Comparison of ENCODE assay signal across 8 cellular contexts in genomic region chr17:8249621-8250020, GRCh38. TPM values are rescaled to one million over a fixed set of nuclear protein-coding genes. Genes with fewer than 3 reads are reported as not detected.
DNase-seq lines count a peak whose midpoint lies in the region; ATAC-seq and TF ChIP-seq lines count a peak whose summit lies in the region.

No MANE protein-coding gene starts in this region.

- peaks cover 13% of the 10 kb centered on the region for H3K4me1 ChIP-seq in MM.1S (ENCODE audit: low read length)
- H3K4me1 ChIP-seq in effector memory CD4-positive, alpha-beta T cell (ENCODE audit: control insufficient read depth, insufficient read depth, low read length, poor library complexity, severe bottlenecking), result peaks cover 27% of the 10 kb centered on the region

- H3K36me3 Mint-ChIP-seq in neural crest cell (ENCODE audit: low read depth), result peaks cover 5% of the 10 kb centered on the region

- peak overlapping the region; percentile 96 for H3K4me3 Mint-ChIP-seq in neural crest cell

- H3K9me3 ChIP-seq in MM.1S (replicated peaks; ENCODE audit: insufficient read depth, low read length), result no peaks in the 10 kb centered on the region
- no peaks in the 10 kb centered on the region for H3K9me3 ChIP-seq in effector memory CD4-positive, alpha-beta T cell (ENCODE audit: control insufficient read depth, low read length)

- H3K4me2 ChIP-seq in MM.1S (ENCODE audit: low read depth, low read length), result peak overlapping the region; percentile 68

- DNase-seq in BJ (ENCODE audit: low read depth) (no peak), MM.1S (no peak), neural crest cell (ENCODE audit: low read depth, low spot score) (no peak), NCI-H1436 treated with DMSO at 0.1 percent for 48 hours (lab: John Stamatoyannopoulos, UW) (no peak), midbrain (lab: John Stamatoyannopoulos, UW) (no peak)
- DNase-seq in effector memory CD4-positive, alpha-beta T cell, result no peak

- H3K27ac Mint-ChIP-seq in neural crest cell (ENCODE audit: unreplicated experiment), result peak overlapping the region; percentile 96

- peak overlapping the region; percentile 59 for H2AFZ ChIP-seq in MM.1S (ENCODE audit: low read length)

- CTCF ChIA-PET in BJ (lab: Yijun Ruan, JAX), result interaction anchor here (1.0 to 1.6 kb wide), 2 partner anchors 11 to 131 kb away, joined by 3 read pairs; no protein-coding TSS in a partner anchor

- peak overlapping the region; percentile 100 for H3K27ac ChIP-seq in MM.1S (ENCODE audit: low read length)
- H3K27ac ChIP-seq in effector memory CD4-positive, alpha-beta T cell (ENCODE audit: insufficient read depth, low read length, poor library complexity, severe bottlenecking), result peak overlapping the region; percentile 100

- H3K9me2 ChIP-seq in MM.1S (replicated peaks; ENCODE audit: insufficient read depth, low read length), result no peaks in the 10 kb centered on the region

- H3F3A ChIP-seq in MM.1S (ENCODE audit: insufficient read depth, low read length), result peaks cover 24% of the 10 kb centered on the region

- no peaks in the 10 kb centered on the region for H4K20me1 ChIP-seq in MM.1S (ENCODE audit: insufficient read depth, low read length)

- TF ChIP-seq CTCF in BJ (IDR thresholded peaks at IDR 0.05; ENCODE audit: insufficient read depth, low read depth, low read length) (no peak), MM.1S (IDR thresholded peaks at IDR 0.05; ENCODE audit: low read length) (no peak), neural crest cell (conservative IDR thresholded peaks at IDR 0.05) (no peak)

- ATAC-seq in HG03521 (IDR thresholded peaks at IDR 0.05; ENCODE audit: unreplicated experiment), result no peak
- no peak for ATAC-seq in GM18873 (IDR thresholded peaks at IDR 0.05; ENCODE audit: low FRiP score, unreplicated experiment)

- no peaks in the 10 kb centered on the region for H3K27me3 Mint-ChIP-seq in neural crest cell (ENCODE audit: low read depth)

- H3K27me3 ChIP-seq in BJ (ENCODE audit: control insufficient read depth, insufficient read depth, low read length), result no peaks in the 10 kb centered on the region
- no peaks in the 10 kb centered on the region for H3K27me3 ChIP-seq in MM.1S (replicated peaks; ENCODE audit: insufficient read depth, low read length)
- H3K27me3 ChIP-seq in effector memory CD4-positive, alpha-beta T cell (replicated peaks; ENCODE audit: control insufficient read depth, insufficient read depth, low read length, poor library complexity, severe bottlenecking), result no peaks in the 10 kb centered on the region

- H3K79me2 ChIP-seq in MM.1S (ENCODE audit: low read length), result peaks cover 60% of the 10 kb centered on the region

- H3K9me3 Mint-ChIP-seq in neural crest cell, result no peaks in the 10 kb centered on the region

- H3K4me1 Mint-ChIP-seq in neural crest cell, result peaks cover 24% of the 10 kb centered on the region

- POLR2A ChIA-PET in BJ (lab: Charles Lee), result no interaction called here

- H3K4me3 ChIP-seq in BJ (ENCODE audit: low read depth, low read length) (peak overlapping the region; percentile 85), MM.1S (ENCODE audit: low read length) (peak overlapping the region; percentile 89)
- H3K4me3 ChIP-seq in effector memory CD4-positive, alpha-beta T cell (ENCODE audit: insufficient read depth, low read depth, low read length, poor library complexity, severe bottlenecking), result peak overlapping the region; percentile 71

- H3K36me3 ChIP-seq in BJ (ENCODE audit: control insufficient read depth, insufficient read depth, low read length) (no peaks in the 10 kb centered on the region; the same call in 1 of the 2 replicates), MM.1S (replicated peaks; ENCODE audit: insufficient read depth, low read length) (no peaks in the 10 kb centered on the region; the same call in 1 of the 2 replicates)
- H3K36me3 ChIP-seq in effector memory CD4-positive, alpha-beta T cell (ENCODE audit: control insufficient read depth, insufficient read depth, low read length), result peaks cover 10% of the 10 kb centered on the region

- H3K9ac ChIP-seq in MM.1S (ENCODE audit: low read length), result peak overlapping the region; percentile 100

RNA-seq across cellular contexts. Expression of gene PFAS, which starts 0.5 kb away (rescaled TPM):
- 12.2 and 15.6 TPM in 2 replicates for polyA plus RNA-seq in BJ (2011; rRNA removed)
- 18.9 and 23.6 TPM in 2 replicates for polyA minus RNA-seq in BJ (2011; rRNA and poly(A)+ RNA removed)
- total RNA-seq in neural crest cell, result 201 and 217 TPM in 2 replicates

RNA-seq across cellular contexts. Expression of gene CTC1, which starts 1.8 kb away (rescaled TPM):
- polyA plus RNA-seq in BJ (2011; rRNA removed), result 5.4 and 9.2 TPM in 2 replicates
- 10.5 and 12.9 TPM in 2 replicates for polyA minus RNA-seq in BJ (2011; rRNA and poly(A)+ RNA removed)
- total RNA-seq in neural crest cell, result 39.7 and 44.8 TPM in 2 replicates

RNA-seq across cellular contexts. Expression of gene RANGRF, which starts 38.8 kb away (rescaled TPM):
- 35.5 and 50.7 TPM in 2 replicates for polyA plus RNA-seq in BJ (2011; rRNA removed)
- polyA minus RNA-seq in BJ (2011; rRNA and poly(A)+ RNA removed), result 12.7 and 22.8 TPM in 2 replicates
- total RNA-seq in neural crest cell, result 48.5 and 51.0 TPM in 2 replicates

RNA-seq across cellular contexts. Expression of gene AURKB, which starts 39.2 kb away (rescaled TPM):
- polyA plus RNA-seq in BJ (2011; rRNA removed), result 13.4 and 26.1 TPM in 2 replicates
- 16.9 and 28.3 TPM in 2 replicates for polyA minus RNA-seq in BJ (2011; rRNA and poly(A)+ RNA removed)
- 176 and 186 TPM in 2 replicates for total RNA-seq in neural crest cell

RNA-seq across cellular contexts. Expression of gene SLC25A35, which starts 45.6 kb away (rescaled TPM):
- 1.8 and 2.6 TPM in 2 replicates for polyA plus RNA-seq in BJ (2011; rRNA removed)
- 1.0 and 1.8 TPM in 2 replicates for polyA minus RNA-seq in BJ (2011; rRNA and poly(A)+ RNA removed)
- 2.3 and 3.5 TPM in 2 replicates for total RNA-seq in neural crest cell
